Comparison of ENCODE assay signal across 14 cellular contexts in genomic region chr5:142869883-142870282, GRCh38.
DNase-seq lines count a peak whose midpoint lies in the region; ATAC-seq, FAIRE-seq and TF ChIP-seq lines count a peak whose summit lies in the region.
"Had no signal": no experiment of that assay in that cellular context is flagged by ENCODE, and none has a peak within 500 bp of the region (broad histone marks: within the 10 kb centered on the region; RNA-seq: fewer than 3 reads in every experiment).

No MANE protein-coding gene starts in this region.

- no peak overlapping the region for H4K5ac ChIP-seq in mesendoderm (ENCODE audit: low read length)

- H3F3A ChIP-seq in SK-N-SH (replicated peaks; ENCODE audit: insufficient read depth) = peaks cover 6% of the 10 kb centered on the region

- no peak overlapping the region for H3K56ac ChIP-seq in mesendoderm (ENCODE audit: low read length)

- TF ChIP-seq CTCF in A549 (IDR thresholded peaks at IDR 0.05) (no peak), SK-N-SH (IDR thresholded peaks at IDR 0.05) (no peak)

- H4K20me1 ChIP-seq in SK-N-SH (ENCODE audit: insufficient read depth) = no peaks in the 10 kb centered on the region

- H3K36me3 ChIP-seq in SK-N-SH (replicated peaks in 1 of 2; ENCODE audit: control insufficient read depth in 1 of 2, insufficient read depth in 2 of 2, low read length in 1 of 2) (peaks cover 0 to under 1% of the 10 kb centered on the region in 2 experiments), mesendoderm (ENCODE audit: control insufficient read depth, insufficient read depth, low read length) (no peaks in the 10 kb centered on the region)
- H3K36me3 ChIP-seq: lower lobe of right lung had no signal

- TF ChIP-seq RAD21 in A549 (conservative IDR thresholded peaks at IDR 0.05 in 1 of 2, IDR thresholded peaks at IDR 0.05 in 1 of 2) (no peak), Ishikawa (IDR thresholded peaks at IDR 0.05; ENCODE audit: low read depth) (no peak), SK-N-SH (IDR thresholded peaks at IDR 0.05; ENCODE audit: low read length) (no peak)

- H3K9ac ChIP-seq in SK-N-SH (no peak overlapping the region), mesendoderm (ENCODE audit: low read length) (no peak overlapping the region)

- no peak overlapping the region for H3K23ac ChIP-seq in mesendoderm (ENCODE audit: low read length)

- H3K4me1 ChIP-seq in A549 (peaks cover 76% of the 10 kb centered on the region), SK-N-SH (ENCODE audit: control insufficient read depth in 1 of 2, insufficient read depth in 2 of 2, low read depth in 1 of 2, low read length in 1 of 2) (peaks cover 41 to 78% of the 10 kb centered on the region in 2 experiments), mesendoderm (ENCODE audit: control insufficient read depth, low read depth, low read length) (peaks cover 2% of the 10 kb centered on the region)

- no peaks in the 10 kb centered on the region for H3K9me2 ChIP-seq in SK-N-SH

- no peak overlapping the region for H3K18ac ChIP-seq in mesendoderm (ENCODE audit: low read length)

- H3K4me2 ChIP-seq in A549 = 0 out of 3 replicates have a peak overlapping the region, but pooled peaks have one; percentile 1
- H3K4me2 ChIP-seq in SK-N-SH = no peak overlapping the region
- no peak overlapping the region for H3K4me2 ChIP-seq in mesendoderm (ENCODE audit: low read length)

- no peak overlapping the region for H2BK15ac ChIP-seq in mesendoderm (replicated peaks; ENCODE audit: low read depth)

- POLR2A ChIA-PET in A549 (lab: Yijun Ruan, JAX) (interaction anchor here (0.6 kb wide), 1 partner anchor 62 kb away, joined by 6 read pairs; no protein-coding TSS in a partner anchor), SK-N-SH (lab: Yijun Ruan, JAX) (no interaction called here)

- H3K79me1 ChIP-seq in mesendoderm (ENCODE audit: low read length) = no peaks in the 10 kb centered on the region

- ATAC-seq in A549 (no peak), HG03432 (IDR thresholded peaks at IDR 0.05; ENCODE audit: unreplicated experiment) (no peak)
- ATAC-seq: lower lobe of right lung had no signal

- H3K27me3 ChIP-seq in SK-N-SH (ENCODE audit: insufficient read depth) (no peaks in the 10 kb centered on the region), mesendoderm (ENCODE audit: insufficient read depth, low read length, poor library complexity) (no peaks in the 10 kb centered on the region)

- no peak for TF ChIP-seq POLR2A in A549 (IDR thresholded peaks at IDR 0.05; ENCODE audit: low read length)

- H3K9me3 ChIP-seq in A549 (no peaks in the 10 kb centered on the region), SK-N-SH (no peaks in the 10 kb centered on the region)
- H3K9me3 ChIP-seq: lower lobe of right lung had no signal

- H3K4me3 ChIP-seq in A549 = no peak overlapping the region
- no peak overlapping the region for H3K4me3 ChIP-seq in SK-N-SH (ENCODE audit: low read depth in 2 of 2, low read length in 1 of 2)
- H3K4me3 ChIP-seq in mesendoderm (ENCODE audit: low read length) = no peak overlapping the region
- H3K4me3 ChIP-seq: coronary artery, lower lobe of right lung had no signal

- FAIRE-seq in A549 (lab: Jason Lieb, UNC) = no peak
- FAIRE-seq: HTR-8/SVneo had no signal

- H3K27ac ChIP-seq in A549 (0 out of 6 replicates have a peak overlapping the region, but pooled peaks of 1 of the 2 experiments have one; percentile 0), SK-N-SH (ENCODE audit: low read depth in 2 of 2, low read length in 1 of 2) (peak overlapping the region in 1 of 2 experiments; percentile 95; a peak in 2 of 4 replicates), mesendoderm (ENCODE audit: low read depth, low read length) (no peak overlapping the region)
- H3K27ac ChIP-seq: coronary artery, lower lobe of right lung had no signal

- no peaks in the 10 kb centered on the region for H3K79me2 ChIP-seq in SK-N-SH (ENCODE audit: insufficient read depth)
- no peaks in the 10 kb centered on the region for H3K79me2 ChIP-seq in mesendoderm (ENCODE audit: control insufficient read depth, insufficient read depth, low read length)

- no peak overlapping the region for H2BK5ac ChIP-seq in mesendoderm (ENCODE audit: low read length)

- DNase-seq in A549 (ENCODE audit: low read depth in 1 of 2, low spot score in 1 of 2) = no peak
- DNase-seq in SK-N-SH = no peak
- DNase-seq in kidney tubule cell (ENCODE audit: low spot score) = peak; percentile 48
- no peak for DNase-seq in mesendoderm
- no peak for DNase-seq in activated naive CD4-positive, alpha-beta T cell (lab: John Stamatoyannopoulos, UW)
- no peak for DNase-seq in activated CD4-positive, CD25-positive, alpha-beta regulatory T cell (lab: John Stamatoyannopoulos, UW)
- DNase-seq: activated CD4-positive, CD25-positive, alpha-beta regulatory T cell treated with anti-CD3 and anti-CD28 coated beads, Interleukin-2, amount 50 U/mL, for 72 hours; activated gamma-delta T cell treated with Interleukin-2 at 50 U/mL for 16 hours; GF-D8; lower lobe of right lung had no signal

- no peak overlapping the region for H4K8ac ChIP-seq in mesendoderm (ENCODE audit: low read depth, low read length)

- no peak overlapping the region for H3K4ac ChIP-seq in mesendoderm (ENCODE audit: low read depth, low read length)

- no peak overlapping the region for H2BK120ac ChIP-seq in mesendoderm (ENCODE audit: low read depth, low read length)

- no peak overlapping the region for H2AK5ac ChIP-seq in mesendoderm (ENCODE audit: low read length)

- no peak overlapping the region for H2AFZ ChIP-seq in SK-N-SH (ENCODE audit: low read depth)

- 36% methylated on average over 3 of the region's 3 CpGs for WGBS in A549 (ENCODE audit: missing lambda C conversion rate)
- WGBS in SK-N-SH (ENCODE audit: low lambda C conversion rate) = 67% methylated on average over 3 of the region's 3 CpGs
- no CpG with 5 or more reads among the region's 3 CpGs for WGBS in mesendoderm (ENCODE audit: extremely low coverage, insufficient coverage, low lambda C conversion rate)

- TF ChIP-seq EP300 in A549 (IDR thresholded peaks at IDR 0.05) (no peak), Ishikawa (IDR thresholded peaks at IDR 0.05; ENCODE audit: borderline replicate concordance) (no peak), SK-N-SH (IDR thresholded peaks at IDR 0.05; ENCODE audit: borderline replicate concordance in 1 of 2, low read depth in 1 of 2, low read length in 1 of 2) (peak in 1 of 2 experiments; percentile 57; a peak in 1 of 4 replicates)

- CTCF ChIA-PET in A549 (lab: Yijun Ruan, JAX) (interaction anchor here (1.3 to 27.5 kb wide), 8 partner anchors 8 to 156 kb away, joined by 3 to 1307 read pairs (median 142); partner anchors contain the start of gene ARHGAP26), SK-N-SH (lab: Yijun Ruan, JAX) (interaction anchor here (1.0 to 27.9 kb wide), 9 partner anchors 9 to 151 kb away, joined by 3 to 1285 read pairs (median 19); partner anchors contain the start of gene ARHGAP26)

TF ChIP-seq in A549, 52 proteins besides CTCF, POLR2A, EP300 and RAD21 (continues in another document):
- TF ChIP-seq ZNF302 (CRISPR knock-in tag; IDR thresholded peaks at IDR 0.05) = no peak
- no peak for TF ChIP-seq EHF (CRISPR knock-in tag; IDR thresholded peaks at IDR 0.05)
- no peak for TF ChIP-seq ATOH8 (CRISPR knock-in tag; IDR thresholded peaks at IDR 0.05; ENCODE audit: low read depth)

TF ChIP-seq in Ishikawa, 13 proteins besides CTCF, POLR2A, EP300 and RAD21:
- TF ChIP-seq TEAD4 (IDR thresholded peaks at IDR 0.05) (peak; percentile 46; the same call in 1 of the 2 replicates), NFIC (IDR thresholded peaks at IDR 0.05) (peak; percentile 68), TAF1 (IDR thresholded peaks at IDR 0.05; ENCODE audit: low read depth) (no peak)

TF ChIP-seq in SK-N-SH, 30 proteins besides CTCF, POLR2A, EP300 and RAD21:
- TF ChIP-seq MXI1 (IDR thresholded peaks at IDR 0.05; ENCODE audit: low read depth, low read length) (peak; percentile 43; the same call in 1 of the 2 replicates), MEF2A (IDR thresholded peaks at IDR 0.05; ENCODE audit: borderline replicate concordance, low read depth) (no peak), SMC3 (IDR thresholded peaks at IDR 0.05; ENCODE audit: low read depth, low read length) (no peak), USF1 (IDR thresholded peaks at IDR 0.05; ENCODE audit: borderline replicate concordance, low read depth) (no peak), TCF12 (IDR thresholded peaks at IDR 0.05) (peak; percentile 37; the same call in 1 of the 2 replicates), ZBTB33 (IDR thresholded peaks at IDR 0.05; ENCODE audit: borderline replicate concordance, low read depth) (no peak), GATA2 (CRISPR knock-in tag; IDR thresholded peaks at IDR 0.05) (no peak)
